ENCODE assay signal across 17 cellular contexts in genomic region chr1:193656841-193657240, GRCh38.
A peak's percentile ranks its signal among the peaks of the same experiment; 100 is the strongest.
DNase-seq lines count a peak whose midpoint lies in the region; ATAC-seq and TF ChIP-seq lines count a peak whose summit lies in the region.
"Had no signal": no experiment of that assay in that cellular context is flagged by ENCODE, and none has a peak within 500 bp of the region (broad histone marks: within the 10 kb centered on the region; RNA-seq: fewer than 3 reads in every experiment).

No MANE protein-coding gene starts in this region.

- no peak for TF ChIP-seq CTCF in VCaP (conservative IDR thresholded peaks at IDR 0.05)

- H3K27ac ChIP-seq in VCaP (peak overlapping the region; percentile 5; the same call in 1 of the 2 replicates), GM23248 (no peak overlapping the region)
- H3K27ac ChIP-seq: BLaER1, C4-2B had no signal

- in situ Hi-C loops in GM23248 (cut with MboI) = no loop called here

- H3K4me2 ChIP-seq in GM23248 (ENCODE audit: unreplicated experiment) = no peak overlapping the region
- H3K4me2 ChIP-seq: BLaER1, GM23338 had no signal

- no peaks in the 10 kb centered on the region for H3K79me2 ChIP-seq in GM23248 (ENCODE audit: insufficient read depth)

- no peaks in the 10 kb centered on the region for H3K9me2 ChIP-seq in GM23248 (ENCODE audit: insufficient read depth)

- peak; percentile 3 for DNase-seq in ELR (ENCODE audit: low read depth)
- peak; percentile 45 for DNase-seq in M059J (ENCODE audit: low read depth)
- DNase-seq in fibroblast of peridontal ligament (ENCODE audit: extremely low read depth) = peak; percentile 14
- DNase-seq in GM23248 = no peak
- no peak for DNase-seq in activated T-cell treated with anti-CD3 and anti-CD28 coated beads, Interleukin-2, amount 50 U/mL, for 48 hours
- no peak for DNase-seq in activated CD4-positive, CD25-positive, alpha-beta regulatory T cell treated with anti-CD3 and anti-CD28 coated beads, Interleukin-2, amount 50 U/mL, for 72 hours
- DNase-seq: Caco-2; CD4-positive, CD25-positive, alpha-beta regulatory T cell; CD8-positive, alpha-beta T cell; DMS79; H9 had no signal

- H3K9me3 ChIP-seq in GM23248 (ENCODE audit: low read depth) = no peaks in the 10 kb centered on the region
- H3K9me3 ChIP-seq: BLaER1, Caco-2 had no signal

- H3K9ac ChIP-seq in GM23248 = no peak overlapping the region
- H3K9ac ChIP-seq: BLaER1 had no signal

- H3K36me3 ChIP-seq in GM23248 (ENCODE audit: low read depth) = no peaks in the 10 kb centered on the region
- H3K36me3 ChIP-seq: BLaER1 had no signal

- H3K4me1 ChIP-seq in GM23248 (ENCODE audit: insufficient read depth) = no peaks in the 10 kb centered on the region
- H3K4me1 ChIP-seq: BLaER1, Caco-2 had no signal

- H2AFZ ChIP-seq in GM23248 = no peak overlapping the region
- H2AFZ ChIP-seq: GM23338 had no signal

- no peaks in the 10 kb centered on the region for H4K20me1 ChIP-seq in GM23248 (ENCODE audit: insufficient read depth)
- H4K20me1 ChIP-seq: BLaER1 had no signal

- no peak overlapping the region for H3K4me3 ChIP-seq in GM23248
- H3K4me3 ChIP-seq: BLaER1, GM23338 had no signal

- H3F3A ChIP-seq in GM23248 (ENCODE audit: insufficient read depth) = no peaks in the 10 kb centered on the region

- WGBS in GM23248 (ENCODE audit: low coverage in 1 of 2, low lambda C conversion rate in 2 of 2, missing lambda C conversion rate in 2 of 2), 2 experiments = 17 to 32% methylated on average over 2 of the region's 2 CpGs

- ATAC-seq in GM21737 (IDR thresholded peaks at IDR 0.05; ENCODE audit: unreplicated experiment) = no peak
- ATAC-seq: CD8-positive, alpha-beta T cell; GM23338; HCT116 had no signal

- no peaks in the 10 kb centered on the region for H3K27me3 ChIP-seq in GM23248 (replicated peaks; ENCODE audit: insufficient read depth)
- H3K27me3 ChIP-seq: BLaER1 had no signal

Comparison
In these comparisons a context has a peak if more than half of its experiments do, and no peak if none do; other contexts are left out.
1. DNase-seq: peak in ELR (single experiment), M059J (single experiment) and fibroblast of peridontal ligament (single experiment); none in GM23248 (single experiment), activated T-cell treated with anti-CD3 and anti-CD28 coated beads, Interleukin-2, amount 50 U/mL, for 48 hours (0 of 2) and activated CD4-positive, CD25-positive, alpha-beta regulatory T cell treated with anti-CD3 and anti-CD28 coated beads, Interleukin-2, amount 50 U/mL, for 72 hours (single experiment).